Comparison of ENCODE assay signal across 29 cellular contexts in the genomic region with DNA sequence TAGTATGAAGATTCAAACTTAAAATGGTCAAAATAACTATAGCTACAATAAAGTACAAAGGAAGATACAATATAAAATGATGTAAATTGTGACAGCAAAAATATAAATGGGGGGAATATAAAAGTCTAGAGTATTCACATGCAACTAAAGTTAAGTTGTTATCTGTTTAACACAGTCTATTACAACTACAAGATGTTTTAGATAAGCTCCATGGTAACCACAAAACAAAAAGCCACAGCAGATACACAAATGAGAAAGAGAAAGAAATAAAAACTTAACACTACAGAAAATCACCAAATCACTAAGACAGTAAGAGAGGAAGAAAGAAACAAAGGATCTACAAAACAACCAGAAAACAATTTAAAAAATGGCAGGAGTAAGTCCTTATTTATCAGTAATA. TPM values are rescaled to one million over a fixed set of nuclear protein-coding genes. Genes with fewer than 3 reads are reported as not detected.
DNase-seq lines count a peak whose midpoint lies in the region; ATAC-seq, FAIRE-seq and TF ChIP-seq lines count a peak whose summit lies in the region.
"Had no signal": no experiment of that assay in that cellular context is flagged by ENCODE, and none has a peak within 500 bp of the region (broad histone marks: within the 10 kb centered on the region; RNA-seq: fewer than 3 reads in every experiment).

No MANE protein-coding gene starts in this region.

- H3K79me2 ChIP-seq in PC-3 (ENCODE audit: low read length), result no peaks in the 10 kb centered on the region

- H3K9me3 Mint-ChIP-seq in activated naive CD8-positive, alpha-beta T cell treated with anti-CD3 and anti-CD28 coated beads, Interleukin-2, amount 50 U/mL, for 24 hours, result peaks cover 4% of the 10 kb centered on the region
- peaks cover 6% of the 10 kb centered on the region for H3K9me3 Mint-ChIP-seq in activated naive CD8-positive, alpha-beta T cell treated with anti-CD3 and anti-CD28 coated beads for 36 hours
- H3K9me3 Mint-ChIP-seq: WTC11 had no signal

- intact Hi-C loops in PC-3 (cut with micrococcal nuclease), result no loop called here
- intact Hi-C loops in vagina (cut with DNase I), result no loop called here

- H3K4me3 Mint-ChIP-seq in activated naive CD8-positive, alpha-beta T cell treated with anti-CD3 and anti-CD28 coated beads, Interleukin-2, amount 50 U/mL, for 24 hours, result no peak overlapping the region
- H3K4me3 Mint-ChIP-seq in activated naive CD8-positive, alpha-beta T cell treated with anti-CD3 and anti-CD28 coated beads for 36 hours, result no peak overlapping the region
- H3K4me3 Mint-ChIP-seq: H9, memory B cell, WTC11 had no signal

- H3K4me2 ChIP-seq in PC-3 (ENCODE audit: low read length), result no peak overlapping the region
- H3K4me2 ChIP-seq: SK-N-SH had no signal

- no peak for ATAC-seq in activated naive CD8-positive, alpha-beta T cell treated with anti-CD3 and anti-CD28 coated beads, Interleukin-2, amount 50 U/mL, for 24 hours
- ATAC-seq in PC-3, result no peak
- ATAC-seq: esophagus mucosa, foreskin keratinocyte, heart right ventricle, left cardiac atrium, psoas muscle, WTC11 had no signal

- H3K27me3 ChIP-seq in PC-3 (ENCODE audit: low read length) (no peaks in the 10 kb centered on the region), vagina (no peaks in the 10 kb centered on the region)
- H3K27me3 ChIP-seq: brain microvascular endothelial cell, colonic mucosa, foreskin keratinocyte, heart right ventricle, tibial nerve had no signal

- no peaks in the 10 kb centered on the region for H4K20me1 ChIP-seq in PC-3 (ENCODE audit: low read length)

- CTCF ChIA-PET in PC-3 (lab: Charles Lee), result interaction anchor here (0.7 kb wide), 1 partner anchor 36 kb away, joined by 3 read pairs; no protein-coding TSS in a partner anchor

- no peak overlapping the region for H2AFZ ChIP-seq in PC-3 (ENCODE audit: low read length)

- TF ChIP-seq CTCF in PC-3 (conservative IDR thresholded peaks at IDR 0.05; ENCODE audit: low read depth, low read length) (no peak), GM20000 (IDR thresholded peaks at IDR 0.05; ENCODE audit: extremely low read depth, missing control alignments) (no peak), vagina (IDR thresholded peaks at IDR 0.05) (no peak)

- no peaks in the 10 kb centered on the region for H3K36me3 ChIP-seq in PC-3 (ENCODE audit: low read depth, low read length)
- H3K36me3 ChIP-seq in vagina, result no peaks in the 10 kb centered on the region
- H3K36me3 ChIP-seq: brain microvascular endothelial cell, colonic mucosa, heart right ventricle, tibial nerve had no signal

- no TSS peak for BruUV-seq in PC-3 (replicated peaks; lab: Mats Ljungman, UMichigan)

- no peaks in the 10 kb centered on the region for H3F3A ChIP-seq in PC-3 (ENCODE audit: low read length, unreplicated experiment)

- no peaks in the 10 kb centered on the region for H3K36me3 Mint-ChIP-seq in activated naive CD8-positive, alpha-beta T cell treated with anti-CD3 and anti-CD28 coated beads, Interleukin-2, amount 50 U/mL, for 24 hours (ENCODE audit: low read depth)
- no peaks in the 10 kb centered on the region for H3K36me3 Mint-ChIP-seq in activated naive CD8-positive, alpha-beta T cell treated with anti-CD3 and anti-CD28 coated beads for 36 hours
- H3K36me3 Mint-ChIP-seq: WTC11 had no signal

- POLR2A ChIA-PET in PC-3 (lab: Charles Lee; ENCODE audit: unreplicated experiment), result interaction anchor here (0.6 kb wide), 2 partner anchors 9 to 27 kb away, joined by 3 to 9 read pairs; no protein-coding TSS in a partner anchor

- no peaks in the 10 kb centered on the region for H3K9me3 ChIP-seq in PC-3 (ENCODE audit: low read length)
- H3K9me3 ChIP-seq in vagina, result no peaks in the 10 kb centered on the region
- H3K9me3 ChIP-seq: colonic mucosa, psoas muscle had no signal

- peaks cover 5% of the 10 kb centered on the region for H3K4me1 Mint-ChIP-seq in activated naive CD8-positive, alpha-beta T cell treated with anti-CD3 and anti-CD28 coated beads, Interleukin-2, amount 50 U/mL, for 24 hours
- no peaks in the 10 kb centered on the region for H3K4me1 Mint-ChIP-seq in activated naive CD8-positive, alpha-beta T cell treated with anti-CD3 and anti-CD28 coated beads for 36 hours
- H3K4me1 Mint-ChIP-seq: H9, memory B cell, WTC11 had no signal

- DNase-seq in activated naive CD8-positive, alpha-beta T cell treated with anti-CD3 and anti-CD28 coated beads, Interleukin-2, amount 50 U/mL, for 24 hours, result no peak
- no peak for DNase-seq in activated naive CD8-positive, alpha-beta T cell treated with anti-CD3 and anti-CD28 coated beads for 36 hours
- DNase-seq in PC-3 (peak; percentile 28), renal cortical epithelial cell (ENCODE audit: low read depth) (peak; percentile 22), DMS79 (lab: John Stamatoyannopoulos, UW) (no peak), GM20000 (ENCODE audit: low spot score) (no peak), vagina (ENCODE audit: extremely low spot score in 2 of 2) (no peak)
- DNase-seq: activated CD4-positive, alpha-beta T cell treated with anti-CD3 and anti-CD28 coated beads, Interleukin-2, amount 50 U/mL, for 1 hour; activated naive CD4-positive, alpha-beta T cell treated with Interleukin-2 at 50 U/mL for 16 hours; amniotic stem cell; brain microvascular endothelial cell; colonic mucosa; effector memory CD4-positive, alpha-beta T cell; foreskin keratinocyte; H9; heart right ventricle; left cardiac atrium; MV-4-11; NCI-H1436 treated with DMSO at 0.1 percent for 48 hours; nucleus accumbens; psoas muscle; SK-N-SH had no signal

- peaks cover 3% of the 10 kb centered on the region for H3K27me3 Mint-ChIP-seq in activated naive CD8-positive, alpha-beta T cell treated with anti-CD3 and anti-CD28 coated beads, Interleukin-2, amount 50 U/mL, for 24 hours
- H3K27me3 Mint-ChIP-seq in activated naive CD8-positive, alpha-beta T cell treated with anti-CD3 and anti-CD28 coated beads for 36 hours, result peaks cover 11% of the 10 kb centered on the region

- FAIRE-seq in colon (lab: Jason Lieb, UNC), result peak; percentile 62
- FAIRE-seq: A204.1, GM18507 had no signal

- no peak for TF ChIP-seq POLR2A in vagina (IDR thresholded peaks at IDR 0.05)

- peaks cover 5% of the 10 kb centered on the region for H3K4me1 ChIP-seq in PC-3 (ENCODE audit: insufficient read depth, low read length)
- H3K4me1 ChIP-seq in vagina, result no peaks in the 10 kb centered on the region
- H3K4me1 ChIP-seq: colonic mucosa, foreskin keratinocyte, heart right ventricle, psoas muscle, tibial nerve had no signal

- H3K4me3 ChIP-seq in PC-3 (ENCODE audit: low read length) (no peak overlapping the region), vagina (no peak overlapping the region)
- H3K4me3 ChIP-seq: colonic mucosa, heart right ventricle, psoas muscle, tibial nerve had no signal

- H3K27ac ChIP-seq in PC-3 (ENCODE audit: low read length), result no peak overlapping the region
- H3K27ac ChIP-seq in vagina, result no peak overlapping the region
- H3K27ac ChIP-seq: brain microvascular endothelial cell, colonic mucosa, foreskin keratinocyte, heart right ventricle, psoas muscle, tibial nerve had no signal

- H3K9ac ChIP-seq in PC-3 (ENCODE audit: low read length), result no peak overlapping the region
- H3K9ac ChIP-seq: SK-N-SH had no signal

- no peaks in the 10 kb centered on the region for H3K9me2 ChIP-seq in PC-3 (replicated peaks; ENCODE audit: low read length)
- H3K9me2 ChIP-seq: SK-N-SH had no signal

- H3K27ac Mint-ChIP-seq in activated naive CD8-positive, alpha-beta T cell treated with anti-CD3 and anti-CD28 coated beads, Interleukin-2, amount 50 U/mL, for 24 hours, result peak overlapping the region; percentile 44
- H3K27ac Mint-ChIP-seq in activated naive CD8-positive, alpha-beta T cell treated with anti-CD3 and anti-CD28 coated beads for 36 hours, result no peak overlapping the region
- H3K27ac Mint-ChIP-seq: H9, memory B cell, WTC11 had no signal

RNA-seq across cellular contexts. Expression of a gene that starts 17.0 kb away (rescaled TPM):
- total RNA-seq in activated naive CD8-positive, alpha-beta T cell treated with anti-CD3 and anti-CD28 coated beads for 36 hours, result not detected
- total RNA-seq in PC-3 (2014; rRNA removed) (32.0 and 40.0 TPM in 2 replicates), renal cortical epithelial cell (6.4 and 13.9 TPM in 2 replicates), vagina (2.0 TPM)
- total RNA-seq: H9 had no signal

Comparison
In these comparisons a context has a peak if more than half of its experiments do, and no peak if none do; other contexts are left out.
1. DNase-seq: peak in PC-3 (single experiment) and renal cortical epithelial cell (single experiment); none in activated naive CD8-positive, alpha-beta T cell treated with anti-CD3 and anti-CD28 coated beads, Interleukin-2, amount 50 U/mL, for 24 hours (single experiment), activated naive CD8-positive, alpha-beta T cell treated with anti-CD3 and anti-CD28 coated beads for 36 hours (single experiment), DMS79 (single experiment), GM20000 (single experiment) and vagina (0 of 2).